ENCODE assay signal across 8 cellular contexts in the genomic region with DNA sequence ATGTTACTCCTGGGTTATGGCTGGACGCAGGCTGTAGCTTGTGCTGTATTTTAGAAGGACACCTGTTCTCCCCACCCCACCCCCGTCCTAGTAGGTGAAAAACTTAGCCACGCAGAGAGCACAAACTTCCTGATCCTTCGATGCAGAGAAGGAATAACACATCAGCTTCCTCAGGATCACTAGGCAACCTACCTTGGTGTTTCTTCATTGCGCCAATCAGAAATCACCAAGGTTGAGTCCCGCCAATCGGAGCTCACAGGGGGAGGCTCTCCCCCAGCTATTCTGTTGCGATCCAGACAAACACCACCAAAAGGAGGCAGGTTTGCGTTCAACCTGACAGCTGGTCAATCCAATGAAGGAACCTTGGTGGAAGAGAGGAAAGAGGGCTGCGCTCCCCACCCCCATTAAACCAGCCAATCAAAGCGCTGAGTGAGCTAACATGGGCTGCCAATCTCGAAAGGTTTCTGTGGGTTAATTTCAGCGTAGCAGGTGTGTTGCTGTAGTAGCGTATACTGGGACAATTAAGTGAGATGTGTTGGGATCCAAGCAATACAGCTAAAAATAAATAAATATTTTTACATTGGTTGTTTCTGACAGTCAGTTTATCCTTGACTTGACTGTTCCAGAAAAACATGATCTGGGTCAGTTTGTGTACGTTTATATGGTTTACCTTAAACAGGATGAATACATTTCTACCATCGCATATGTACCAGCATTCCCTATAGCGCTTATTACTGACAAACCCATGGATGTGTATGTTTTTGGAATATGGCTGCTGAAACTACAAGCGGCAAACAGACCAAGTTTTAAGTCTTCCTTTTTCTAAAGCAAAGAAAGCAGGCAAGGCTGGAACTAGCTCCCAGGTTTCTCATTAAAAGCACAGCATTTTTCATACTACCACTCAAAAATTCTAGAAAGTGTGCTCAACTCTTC. TPM values are rescaled to one million over a fixed set of nuclear protein-coding genes. Genes with fewer than 3 reads are reported as not detected.
DNase-seq lines count a peak whose midpoint lies in the region; ATAC-seq and TF ChIP-seq lines count a peak whose summit lies in the region.

A gene (minus strand): TSS at position 160 of the 933 bp plus-strand sequence. CDS start 2,316 bp downstream, outside the sequence.

- peak; percentile 28 for TF ChIP-seq CTCF in AG04449 (IDR thresholded peaks at IDR 0.05; ENCODE audit: insufficient read depth, low read length, missing control alignments)
- TF ChIP-seq CTCF in activated B cell treated with CpG ODN at 0.5 μM for 24 hours (IDR thresholded peaks at IDR 0.05) = no peak

- H3K4me3 Mint-ChIP-seq in activated B cell treated with CpG ODN at 0.5 μM for 24 hours = peak within 1 kb of the TSS; percentile 99
- H3K4me3 Mint-ChIP-seq in central memory CD8-positive, alpha-beta T cell = peak within 1 kb of the TSS; percentile 94

- peak; percentile 88 for DNase-seq in AG04449 (ENCODE audit: low read depth, low spot score)
- DNase-seq in NCI-H345 (lab: John Stamatoyannopoulos, UW) = peak; percentile 100
- peak; percentile 63 for DNase-seq in activated B cell treated with CpG ODN at 0.5 μM for 24 hours
- peak; percentile 63 to 85 for DNase-seq in central memory CD8-positive, alpha-beta T cell (ENCODE audit: low spot score in 2 of 2)
- peak; percentile 99 for DNase-seq in iris pigment epithelial cell (ENCODE audit: low read depth)
- peak; percentile 78 to 86 for DNase-seq in stimulated activated CD4-positive, alpha-beta T cell treated with anti-CD3 and anti-CD28 coated beads, Interleukin-12 subunit alpha, Interleukin-12 subunit beta, amount 100 ng/mL, for 24 hours (ENCODE audit: low read depth in 2 of 2)

- H3K27me3 Mint-ChIP-seq in activated B cell treated with CpG ODN at 0.5 μM for 24 hours = no peaks in the 10 kb centered on the region
- no peaks in the 10 kb centered on the region for H3K27me3 Mint-ChIP-seq in central memory CD8-positive, alpha-beta T cell

- POLR2A ChIA-PET in AG04449 (lab: Yijun Ruan, JAX) (interaction anchor here (0.6 to 1.1 kb wide), 2 partner anchors 10 to 118 kb away, joined by 3 to 5 read pairs; a partner anchor contains a TSS), activated B cell treated with CpG ODN at 0.5 μM for 24 hours (lab: Charles Lee) (interaction anchor here (0.6 to 2.0 kb wide), 13 partner anchors 12 to 584 kb away, joined by 3 to 21 read pairs (median 4); a partner anchor contains a TSS)

- ATAC-seq in GM18909 (IDR thresholded peaks at IDR 0.05; ENCODE audit: poor library complexity, unreplicated experiment) = peak; percentile 98
- peak; percentile 98 for ATAC-seq in HG03196 (IDR thresholded peaks at IDR 0.05; ENCODE audit: unreplicated experiment)
- ATAC-seq in activated B cell treated with CpG ODN at 0.5 μM for 24 hours (ENCODE audit: low read depth) = peak; percentile 99
- ATAC-seq in central memory CD8-positive, alpha-beta T cell (replicated peaks; ENCODE audit: extremely low read depth, poor library complexity, severe bottlenecking) = peak; percentile 99

- peak within 1 kb of the TSS; percentile 83 for H3K4me3 ChIP-seq in AG04449 (ENCODE audit: low read depth, low read length)

- CTCF ChIA-PET in AG04449 (lab: Yijun Ruan, JAX) = interaction anchor here (0.6 to 1.3 kb wide), 8 partner anchors 10 to 136 kb away, joined by 3 to 6 read pairs (median 3); a partner anchor contains a TSS
- CTCF ChIA-PET in activated B cell treated with CpG ODN at 0.5 μM for 24 hours (lab: Charles Lee) = interaction anchor here (0.7 to 1.8 kb wide), 6 partner anchors 77 to 282 kb away, joined by 3 to 7 read pairs (median 4); no protein-coding TSS in a partner anchor

- H3K9me3 Mint-ChIP-seq in activated B cell treated with CpG ODN at 0.5 μM for 24 hours = no peaks in the 10 kb centered on the region
- no peaks in the 10 kb centered on the region for H3K9me3 Mint-ChIP-seq in central memory CD8-positive, alpha-beta T cell

- peaks cover 23% of the 10 kb centered on the region for H3K4me1 Mint-ChIP-seq in activated B cell treated with CpG ODN at 0.5 μM for 24 hours
- peaks cover 26% of the 10 kb centered on the region for H3K4me1 Mint-ChIP-seq in central memory CD8-positive, alpha-beta T cell

- H3K27ac Mint-ChIP-seq in activated B cell treated with CpG ODN at 0.5 μM for 24 hours = peak within 1 kb of the TSS; percentile 96
- peak within 1 kb of the TSS; percentile 62 for H3K27ac Mint-ChIP-seq in central memory CD8-positive, alpha-beta T cell (ENCODE audit: low read depth)

- intact Hi-C loops in activated B cell treated with CpG ODN at 0.5 μM for 24 hours (cut with micrococcal nuclease) = loop anchor here (1.0 to 5.0 kb wide), 3 partner anchors 68 to 180 kb away; a partner anchor contains a TSS

- H3K36me3 Mint-ChIP-seq in activated B cell treated with CpG ODN at 0.5 μM for 24 hours (ENCODE audit: low read depth) = peaks cover 24% of the 10 kb centered on the region
- H3K36me3 Mint-ChIP-seq in central memory CD8-positive, alpha-beta T cell (ENCODE audit: insufficient read depth) = peaks cover 22% of the 10 kb centered on the region

RNA-seq across cellular contexts. Expression of the gene that starts here (rescaled TPM):
- 19.7 and 22.5 TPM in 2 replicates for total RNA-seq in activated B cell treated with CpG ODN at 0.5 μM for 24 hours

Comparison
In these comparisons a context has a peak if more than half of its experiments do, and no peak if none do; other contexts are left out.
1. Peak in every context shown above with its lines: DNase-seq, ATAC-seq and H3K4me3 ChIP-seq.